8 cellular contexts compared by ENCODE assay signal in the genomic region with DNA sequence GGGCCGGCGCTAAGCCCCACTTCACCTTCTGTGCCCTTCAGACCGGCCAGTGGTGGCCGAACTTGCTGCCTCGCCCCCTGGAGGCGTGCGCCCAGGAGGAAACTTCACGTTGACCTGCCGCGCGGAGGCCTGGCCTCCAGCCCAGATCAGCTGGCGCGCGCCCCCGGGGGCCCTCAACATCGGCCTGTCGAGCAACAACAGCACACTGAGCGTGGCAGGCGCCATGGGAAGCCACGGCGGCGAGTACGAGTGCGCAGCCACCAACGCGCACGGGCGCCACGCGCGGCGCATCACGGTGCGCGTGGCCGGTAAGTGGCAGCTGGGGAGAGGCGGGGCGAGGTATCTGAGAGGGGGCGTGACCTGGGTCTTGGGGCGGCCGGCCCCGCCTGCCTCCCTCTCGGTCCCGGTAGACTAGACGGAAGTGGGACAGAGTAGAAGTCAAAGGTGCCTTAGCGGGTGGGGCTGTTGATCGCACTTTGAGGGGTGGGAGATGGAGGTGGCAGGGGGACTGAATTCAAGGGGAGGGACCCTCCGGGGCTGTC. TPM values are rescaled to one million over a fixed set of nuclear protein-coding genes. Genes with fewer than 3 reads are reported as not detected.
DNase-seq lines count a peak whose midpoint lies in the region; ATAC-seq and TF ChIP-seq lines count a peak whose summit lies in the region.

No MANE protein-coding gene starts in this region.

- H3K27me3 Mint-ChIP-seq in activated naive CD8-positive, alpha-beta T cell treated with anti-CD3 and anti-CD28 coated beads for 36 hours = peaks cover 69% of the 10 kb centered on the region

- H3K4me3 ChIP-seq in mononuclear cell (ENCODE audit: low read length) = peak overlapping the region; percentile 9

- peaks cover 65% of the 10 kb centered on the region for H3K4me1 ChIP-seq in mononuclear cell (ENCODE audit: insufficient read depth, low read length)

- H3K9me3 Mint-ChIP-seq in activated naive CD8-positive, alpha-beta T cell treated with anti-CD3 and anti-CD28 coated beads for 36 hours = no peaks in the 10 kb centered on the region

- H3K9me3 ChIP-seq in mononuclear cell (ENCODE audit: low read depth, low read length) = no peaks in the 10 kb centered on the region

- DNase-seq in NOMO-1 treated with DMSO at 0.1 percent for 48 hours (lab: John Stamatoyannopoulos, UW; ENCODE audit: unreplicated experiment) (peak; percentile 52), mucosa of gallbladder (ENCODE audit: low spot score) (no peak), midbrain (lab: John Stamatoyannopoulos, UW) (no peak)
- DNase-seq in activated naive CD8-positive, alpha-beta T cell treated with anti-CD3 and anti-CD28 coated beads for 36 hours = peak; percentile 46
- DNase-seq in NK-92 treated with Interleukin-12 subunit alpha and Interleukin-12 subunit beta, amount 100 ng/mL, for 24 hours (lab: John Stamatoyannopoulos, UW) = no peak

- peaks cover 2% of the 10 kb centered on the region for H3K36me3 Mint-ChIP-seq in activated naive CD8-positive, alpha-beta T cell treated with anti-CD3 and anti-CD28 coated beads for 36 hours

- peaks cover 56% of the 10 kb centered on the region for H3K27me3 ChIP-seq in mononuclear cell (ENCODE audit: insufficient read depth, low read length)

- H3K27ac Mint-ChIP-seq in activated naive CD8-positive, alpha-beta T cell treated with anti-CD3 and anti-CD28 coated beads for 36 hours = peak overlapping the region; percentile 8

- peaks cover 29% of the 10 kb centered on the region for H3K4me1 Mint-ChIP-seq in activated naive CD8-positive, alpha-beta T cell treated with anti-CD3 and anti-CD28 coated beads for 36 hours

- in situ Hi-C loops in GM18951 (cut with MboI; ENCODE audit: low sequenced_read_pairs, unreplicated experiment) = no loop called here

- no peak for ATAC-seq in GM18861 (IDR thresholded peaks at IDR 0.05; ENCODE audit: unreplicated experiment)

- peak overlapping the region; percentile 64 for H3K4me3 Mint-ChIP-seq in activated naive CD8-positive, alpha-beta T cell treated with anti-CD3 and anti-CD28 coated beads for 36 hours

- TF ChIP-seq POLR2A in GM18951 (IDR thresholded peaks at IDR 0.05; ENCODE audit: extremely low read depth, insufficient read depth, insufficient read length) = peak; percentile 47

RNA-seq across cellular contexts. Expression of gene ICAM5, which starts 5.6 kb away (rescaled TPM):
- total RNA-seq in activated naive CD8-positive, alpha-beta T cell treated with anti-CD3 and anti-CD28 coated beads for 36 hours = 1 to 10 TPM in 1 of 2 experiments, under 1 TPM in 1; 0.95 to 1.0 TPM
- total RNA-seq in mononuclear cell = 0.42 TPM
- 0.49 TPM for total RNA-seq in mucosa of gallbladder

RNA-seq across cellular contexts. Expression of gene ICAM4, which starts 8.6 kb away (rescaled TPM):
- under 1 TPM; 0.25 to 0.38 TPM for total RNA-seq in activated naive CD8-positive, alpha-beta T cell treated with anti-CD3 and anti-CD28 coated beads for 36 hours
- total RNA-seq in mononuclear cell = 7.9 TPM
- total RNA-seq in mucosa of gallbladder = 0.72 TPM

RNA-seq across cellular contexts. Expression of gene ZGLP1, which starts 14.2 kb away (rescaled TPM):
- total RNA-seq in activated naive CD8-positive, alpha-beta T cell treated with anti-CD3 and anti-CD28 coated beads for 36 hours = 1 to 10 TPM; 3.4 to 4.0 TPM
- total RNA-seq in mononuclear cell (1.6 TPM), mucosa of gallbladder (7.3 TPM)

RNA-seq across cellular contexts. Expression of gene FDX2, which starts 20.4 kb away (rescaled TPM):
- 10 to 100 TPM; 18.3 to 19.6 TPM for total RNA-seq in activated naive CD8-positive, alpha-beta T cell treated with anti-CD3 and anti-CD28 coated beads for 36 hours
- total RNA-seq in mononuclear cell = 1.5 TPM
- 21.8 TPM for total RNA-seq in mucosa of gallbladder

RNA-seq across cellular contexts. Expression of gene ICAM1, which starts 24.5 kb away (rescaled TPM):
- 10 to 100 TPM; 33.2 to 33.6 TPM for total RNA-seq in activated naive CD8-positive, alpha-beta T cell treated with anti-CD3 and anti-CD28 coated beads for 36 hours
- total RNA-seq in mononuclear cell (170 TPM), mucosa of gallbladder (8.5 TPM)

Comparison
In these comparisons a context has a peak if more than half of its experiments do, and no peak if none do; other contexts are left out.
1. DNase-seq: peak in NOMO-1 treated with DMSO at 0.1 percent for 48 hours (single experiment) and activated naive CD8-positive, alpha-beta T cell treated with anti-CD3 and anti-CD28 coated beads for 36 hours (single experiment); none in mucosa of gallbladder (single experiment), NK-92 treated with Interleukin-12 subunit alpha and Interleukin-12 subunit beta, amount 100 ng/mL, for 24 hours (single experiment) and midbrain (single experiment).